ENCODE assay signal across 9 cellular contexts in genomic region chr7:45112648-45113047, GRCh38. TPM values are rescaled to one million over a fixed set of nuclear protein-coding genes. Genes with fewer than 3 reads are reported as not detected.
DNase-seq lines count a peak whose midpoint lies in the region; ATAC-seq and TF ChIP-seq lines count a peak whose summit lies in the region.
"Had no signal": no experiment of that assay in that cellular context is flagged by ENCODE, and none has a peak within 500 bp of the region (broad histone marks: within the 10 kb centered on the region; RNA-seq: fewer than 3 reads in every experiment).

No MANE protein-coding gene starts in this region.

- CTCF ChIA-PET in PC-9 (lab: Charles Lee) = interaction anchor here (1.2 kb wide), 1 partner anchor 20 kb away, joined by 5 read pairs; no protein-coding TSS in a partner anchor

- H3K27ac ChIP-seq in GM23248 = peak overlapping the region; percentile 95
- peak overlapping the region; percentile 82; the same call in 1 of the 2 replicates for H3K27ac ChIP-seq in PC-9
- peak overlapping the region in 3 of 4 donors; percentile 91 to 95 (median 93) for H3K27ac ChIP-seq in esophagus muscularis mucosa (replicated peaks in 1 of 4)
- peak overlapping the region; percentile 95 for H3K27ac ChIP-seq in psoas muscle

- intact Hi-C loops in PC-9 (cut with micrococcal nuclease; ENCODE audit: unreplicated experiment) = no loop called here
- intact Hi-C loops in esophagus muscularis mucosa (cut with DNase I) = loop anchor here (5.0 kb wide), 2 partner anchors 110 to 125 kb away; partner anchors contain the start of gene CCM2
- intact Hi-C loops in psoas muscle (cut with DNase I) = loop anchor here (5.0 kb wide), 2 partner anchors 110 to 125 kb away; partner anchors contain the start of gene CCM2 (in 2 of the 2)

- peak overlapping the region; percentile 80 for H3K4me2 ChIP-seq in GM23248 (ENCODE audit: unreplicated experiment)
- H3K4me2 ChIP-seq in PC-9 = peak overlapping the region; percentile 97

- H3K4me3 ChIP-seq in GM23248 (peak overlapping the region; percentile 86), PC-9 (peak overlapping the region; percentile 68), esophagus muscularis mucosa (peak overlapping the region in 1 of 4 donors; percentile 85), psoas muscle (peak overlapping the region; percentile 90)

- no peak for TF ChIP-seq EP300 in esophagus muscularis mucosa (IDR thresholded peaks at IDR 0.05)

- H2AFZ ChIP-seq in GM23248 (peak overlapping the region; percentile 86), PC-9 (no peak overlapping the region)

- TF ChIP-seq CTCF in PC-9 (conservative IDR thresholded peaks at IDR 0.05) = no peak
- no peak for TF ChIP-seq CTCF in esophagus muscularis mucosa (IDR thresholded peaks at IDR 0.05)
- TF ChIP-seq CTCF in psoas muscle (IDR thresholded peaks at IDR 0.05) = no peak
- TF ChIP-seq CTCF in GM20000 (IDR thresholded peaks at IDR 0.05; ENCODE audit: extremely low read depth, missing control alignments) = no peak

- H3F3A ChIP-seq in GM23248 (ENCODE audit: insufficient read depth) = 0 out of 2 replicates have a peak, but pooled peaks cover 3% of the 10 kb centered on the region
- peaks cover 25% of the 10 kb centered on the region for H3F3A ChIP-seq in PC-9 (ENCODE audit: insufficient read depth, low read depth)

- H3K9me3 ChIP-seq in GM23248 (ENCODE audit: low read depth) = no peaks in the 10 kb centered on the region
- H3K9me3 ChIP-seq in PC-9 (ENCODE audit: insufficient read depth, low read depth) = no peaks in the 10 kb centered on the region
- no peaks in the 10 kb centered on the region for H3K9me3 ChIP-seq in esophagus muscularis mucosa
- H3K9me3 ChIP-seq in psoas muscle = no peaks in the 10 kb centered on the region

- peaks cover 11% of the 10 kb centered on the region for H3K4me1 ChIP-seq in GM23248 (ENCODE audit: insufficient read depth)
- peaks cover 25% of the 10 kb centered on the region for H3K4me1 ChIP-seq in PC-9 (replicated peaks; ENCODE audit: insufficient read depth)
- peaks cover 29 to 42% (median 39%) of the 10 kb centered on the region in 4 donors for H3K4me1 ChIP-seq in esophagus muscularis mucosa
- H3K4me1 ChIP-seq in psoas muscle = peaks cover 18% of the 10 kb centered on the region

- in situ Hi-C loops in GM23248 (cut with MboI) = loop anchor here (25.0 kb wide), 1 partner anchor 525 kb away; the partner anchor contains the start of gene TMED4

- H3K27me3 ChIP-seq in GM23248 (replicated peaks; ENCODE audit: insufficient read depth) = no peaks in the 10 kb centered on the region
- H3K27me3 ChIP-seq in PC-9 (ENCODE audit: insufficient read depth, low read depth) = peaks cover 19% of the 10 kb centered on the region
- peaks cover 0 to 5% (median 0%) of the 10 kb centered on the region in 4 donors for H3K27me3 ChIP-seq in esophagus muscularis mucosa
- H3K27me3 ChIP-seq in psoas muscle (ENCODE audit: insufficient read depth in 3 of 3, low read length in 2 of 3) = no peaks in the 10 kb centered on the region

- POLR2A ChIA-PET in PC-9 (lab: Charles Lee; ENCODE audit: unreplicated experiment) = interaction anchor here (0.8 kb wide), 1 partner anchor 199 kb away, joined by 4 read pairs; no protein-coding TSS in a partner anchor

- H3K79me2 ChIP-seq in GM23248 (ENCODE audit: insufficient read depth) (peaks cover 38% of the 10 kb centered on the region), PC-9 (ENCODE audit: low read depth) (peaks cover 46% of the 10 kb centered on the region)

- no TSS peak for BruUV-seq in PC-9 (replicated peaks; lab: Mats Ljungman, UMichigan)

- WGBS in GM23248 (ENCODE audit: low coverage in 1 of 2, low lambda C conversion rate in 2 of 2, missing lambda C conversion rate in 2 of 2), 2 experiments = 87 to 95% methylated on average over 1 of the region's 1 CpG
- 44% methylated on average over 1 of the region's 1 CpG for WGBS in esophagus muscularis mucosa
- 85 to 95% (median 94%) methylated on average over 1 of the region's 1 CpG for WGBS in psoas muscle, 3 donors

- DNase-seq in GM23248 (peak; percentile 52), PC-9 (no peak), esophagus muscularis mucosa (ENCODE audit: extremely low spot score) (no peak), psoas muscle (no peak), NCI-H524 treated with DMSO at 0.1 percent for 48 hours (lab: John Stamatoyannopoulos, UW) (no peak), DMS 273 treated with DMSO at 0.1 percent for 48 hours (lab: John Stamatoyannopoulos, UW) (no peak), occipital lobe (lab: John Stamatoyannopoulos, UW) (no peak), GM20000 (ENCODE audit: low spot score) (no peak)

- no peaks in the 10 kb centered on the region for H3K9me2 ChIP-seq in GM23248 (ENCODE audit: insufficient read depth)
- H3K9me2 ChIP-seq in PC-9 (ENCODE audit: insufficient read depth) = no peaks in the 10 kb centered on the region

- H3K36me3 ChIP-seq in GM23248 (ENCODE audit: low read depth) = peaks cover 14% of the 10 kb centered on the region; the same call in 1 of the 2 replicates
- H3K36me3 ChIP-seq in PC-9 (ENCODE audit: low read depth) = peaks cover 16% of the 10 kb centered on the region
- H3K36me3 ChIP-seq in esophagus muscularis mucosa = peaks cover 14 to 18% (median 15%) of the 10 kb centered on the region in 4 donors
- peaks cover 6 to 17% of the 10 kb centered on the region in 2 donors for H3K36me3 ChIP-seq in psoas muscle (ENCODE audit: insufficient read depth in 1 of 2, low read depth in 1 of 2)

- no peak for TF ChIP-seq POLR2A in esophagus muscularis mucosa (IDR thresholded peaks at IDR 0.05; ENCODE audit: low read depth)

- H3K9ac ChIP-seq in GM23248 = peak overlapping the region; percentile 93

- no peak for ATAC-seq in psoas muscle

- H4K20me1 ChIP-seq in GM23248 (ENCODE audit: insufficient read depth) = no peaks in the 10 kb centered on the region
- H4K20me1 ChIP-seq in PC-9 (ENCODE audit: insufficient read depth) = peaks cover 21% of the 10 kb centered on the region

RNA-seq across cellular contexts. Expression of gene TBRG4, which starts 1.2 kb away (rescaled TPM):
- total RNA-seq in GM23248 (2014; rRNA removed; shearing (Covaris generic)) = 60.4 and 62.7 TPM in 2 replicates
- polyA plus RNA-seq in GM23248 (2016; fragmentation: Nextera tagmentation; extraction: Ambion mirVana) (55.8 and 58.4 TPM in 2 replicates), psoas muscle (100 to 1,000 TPM in 2 of 3 donors, 10 to 100 TPM in 1; 90.4 to 195 (median 130) TPM)
- total RNA-seq in PC-9 (2021) (117 and 120 TPM in 2 replicates), esophagus muscularis mucosa (10 to 100 TPM; 45.7 to 60.1 (median 53.7) TPM), psoas muscle (100 to 1,000 TPM in 1 of 4 donors, 10 to 100 TPM in 3; 70.9 to 127 (median 84.1) TPM), occipital lobe (47.4 TPM)

RNA-seq across cellular contexts. Expression of gene NACAD, which starts 23.9 kb away (rescaled TPM):
- 1.0 and 2.9 TPM in 2 replicates for total RNA-seq in GM23248 (2014; rRNA removed; shearing (Covaris generic))
- polyA plus RNA-seq in GM23248 (2016; fragmentation: Nextera tagmentation; extraction: Ambion mirVana) = 0.93 and 1.2 TPM in 2 replicates
- total RNA-seq in PC-9 (2021) = 0.15 and 0.24 TPM in 2 replicates
- 10 to 100 TPM in 2 of 4 donors, 1 to 10 TPM in 2; 7.3 to 15.5 (median 10.8) TPM for total RNA-seq in esophagus muscularis mucosa
- total RNA-seq in psoas muscle = 1 to 10 TPM; 1.1 to 1.4 (median 1.2) TPM
- under 1 TPM; 0.23 to 0.51 (median 0.33) TPM for polyA plus RNA-seq in psoas muscle
- total RNA-seq in occipital lobe = 5.5 TPM

RNA-seq across cellular contexts. Expression of gene RAMP3, which starts 44.9 kb away (rescaled TPM):
- not detected in 2 replicates for total RNA-seq in GM23248 (2014; rRNA removed; shearing (Covaris generic))
- polyA plus RNA-seq in GM23248 (2016; fragmentation: Nextera tagmentation; extraction: Ambion mirVana) (not detected in 2 replicates), psoas muscle (10 to 100 TPM; 14.0 to 18.0 (median 16.3) TPM)
- total RNA-seq in PC-9 (2021) (not detected in 2 replicates), esophagus muscularis mucosa (100 to 1,000 TPM in 2 of 4 donors, 10 to 100 TPM in 2; 30.7 to 112 (median 77.2) TPM), psoas muscle (10 to 100 TPM in 3 of 4 donors, 1 to 10 TPM in 1; 9.9 to 17.6 (median 14.5) TPM), occipital lobe (4.7 TPM)
- total RNA-seq: glomerular endothelial cell had no signal
